ENCODE assay signal across 12 cellular contexts in the genomic region with DNA sequence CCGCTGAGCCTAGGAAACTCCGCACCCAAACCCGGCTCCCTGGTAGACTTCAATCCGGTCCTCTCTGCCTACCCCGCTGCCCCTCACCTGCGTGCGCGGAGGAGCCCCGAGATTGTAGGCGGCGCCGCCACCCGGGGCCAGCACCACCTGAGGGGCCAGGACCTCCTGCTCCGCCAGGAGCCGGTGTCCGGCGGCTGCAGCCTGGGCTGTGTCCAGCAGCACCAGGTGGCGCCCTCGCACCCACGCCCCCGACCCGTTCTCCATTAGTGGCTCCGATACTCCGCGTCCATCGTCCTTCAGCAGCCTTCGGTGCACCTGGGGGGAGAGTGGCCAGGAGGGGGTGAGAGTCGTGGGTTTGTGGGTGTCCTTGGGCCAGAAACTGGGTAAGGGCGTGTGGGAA. TPM values are rescaled to one million over a fixed set of nuclear protein-coding genes. Genes with fewer than 3 reads are reported as not detected.
A peak's percentile ranks its signal among the peaks of the same experiment; 100 is the strongest.
DNase-seq lines count a peak whose midpoint lies in the region; ATAC-seq and TF ChIP-seq lines count a peak whose summit lies in the region.
"Had no signal": no experiment of that assay in that cellular context is flagged by ENCODE, and none has a peak within 500 bp of the region (broad histone marks: within the 10 kb centered on the region; RNA-seq: fewer than 3 reads in every experiment).

No MANE protein-coding gene starts in this region.

- H3K9me3 ChIP-seq in Panc1 (ENCODE audit: control insufficient read depth, insufficient read depth, low read depth, low read length) = no peaks in the 10 kb centered on the region
- H3K9me3 ChIP-seq: BLaER1 had no signal

- TF ChIP-seq CTCF in AG09309 (IDR thresholded peaks at IDR 0.05; ENCODE audit: control insufficient read depth, insufficient read depth, low read depth, low read length, missing control alignments) (peak; percentile 7), Panc1 (IDR thresholded peaks at IDR 0.05) (peak; percentile 44; the same call in 1 of the 2 replicates), fibroblast of villous mesenchyme (IDR thresholded peaks at IDR 0.05; ENCODE audit: insufficient read depth, low read depth, low read length) (peak; percentile 31), omental fat pad (IDR thresholded peaks at IDR 0.05) (no peak)

- intact Hi-C loops in Panc1 (cut with micrococcal nuclease; ENCODE audit: unreplicated experiment) = loop anchor here (5.0 kb wide), 1 partner anchor 96 kb away; a partner anchor contains a TSS

- H3K27ac ChIP-seq in Panc1 (ENCODE audit: low read length) = no peak overlapping the region
- H3K27ac ChIP-seq: BLaER1 had no signal

- no peaks in the 10 kb centered on the region for H3K4me1 ChIP-seq in Panc1 (ENCODE audit: control insufficient read depth, insufficient read depth, low read length)

- no TSS peak for BruUV-seq in Panc1 (replicated peaks; lab: Mats Ljungman, UMichigan)

- H3K27me3 ChIP-seq in Panc1 (ENCODE audit: control insufficient read depth, insufficient read depth, low read length) = no peaks in the 10 kb centered on the region
- H3K27me3 ChIP-seq: BLaER1 had no signal

- ATAC-seq in Panc1 (peak; percentile 8; the same call in 1 of the 2 replicates), omental fat pad (ENCODE audit: low FRiP score) (peak; percentile 52), GM19023 (IDR thresholded peaks at IDR 0.05; ENCODE audit: unreplicated experiment) (no peak)
- ATAC-seq in stimulated activated naive CD8-positive, alpha-beta T cell treated with anti-CD3 and anti-CD28 coated beads, Interleukin-15, Interleukin-2, amounts not matched to agents 100 U/mL and 50 U/mL, for 24 hours = no peak

- in situ Hi-C loops in Panc1 (cut with HindIII; ENCODE audit: low pct_unique_long_range_greater_than_20kb, low sequenced_read_pairs) = no loop called here

- DNase-seq in AG09309 (ENCODE audit: low read depth) = no peak
- no peak for DNase-seq in Panc1 (ENCODE audit: low read depth, low spot score)
- DNase-seq in fibroblast of villous mesenchyme (ENCODE audit: low read depth) = no peak
- DNase-seq in omental fat pad (ENCODE audit: low spot score) = no peak
- no peak for DNase-seq in NCI-H1930 (lab: John Stamatoyannopoulos, UW)
- no peak for DNase-seq in NCI-H226
- DNase-seq in stimulated activated naive CD8-positive, alpha-beta T cell treated with anti-CD3 and anti-CD28 coated beads, Interleukin-15, Interleukin-2, amounts not matched to agents 100 U/mL and 50 U/mL, for 24 hours = no peak
- DNase-seq: amniotic stem cell, kidney glomerular epithelial cell, RPMI8226 had no signal

- H3K4me3 ChIP-seq in AG09309 (ENCODE audit: control insufficient read depth, low read depth, low read length) (no peak overlapping the region), Panc1 (ENCODE audit: low read depth in 2 of 2, low read length in 2 of 2) (no peak overlapping the region), fibroblast of villous mesenchyme (ENCODE audit: low read depth, low read length) (peak overlapping the region; percentile 30)
- H3K4me3 ChIP-seq: BLaER1 had no signal

- CTCF ChIA-PET in Panc1 (lab: Charles Lee) = no interaction called here

- POLR2A ChIA-PET in Panc1 (lab: Charles Lee) = no interaction called here

- H3K36me3 ChIP-seq in Panc1 (ENCODE audit: control insufficient read depth, insufficient read depth, low read length) = no peaks in the 10 kb centered on the region

RNA-seq across cellular contexts. Expression of a gene that starts 18.5 kb away (rescaled TPM):
- total RNA-seq in Panc1 (2021; ENCODE audit: unreplicated experiment) = 43.0 TPM
- polyA plus RNA-seq in Panc1 (2012; ENCODE audit: insufficient read length) = 28.9 TPM
- 22.9 and 25.8 TPM in 2 replicates for total RNA-seq in fibroblast of villous mesenchyme
- 100 to 1,000 TPM in 1 of 4 donors, 10 to 100 TPM in 3; 63.8 to 104 (median 74.6) TPM for total RNA-seq in omental fat pad

RNA-seq across cellular contexts. Expression of a gene that starts 18.5 kb away (rescaled TPM):
- total RNA-seq in Panc1 (2021; ENCODE audit: unreplicated experiment) = 10.8 TPM
- polyA plus RNA-seq in Panc1 (2012; ENCODE audit: insufficient read length) = 28.4 TPM
- total RNA-seq in fibroblast of villous mesenchyme = 6.8 and 7.3 TPM in 2 replicates
- total RNA-seq in omental fat pad = 10 to 100 TPM in 1 of 4 donors, 1 to 10 TPM in 3; 7.1 to 10.2 (median 8.5) TPM

RNA-seq across cellular contexts. Expression of a gene that starts 33.6 kb away (rescaled TPM):
- 76.9 TPM for total RNA-seq in Panc1 (2021; ENCODE audit: unreplicated experiment)
- polyA plus RNA-seq in Panc1 (2012; ENCODE audit: insufficient read length) = 105 TPM
- total RNA-seq in fibroblast of villous mesenchyme = 45.7 and 50.1 TPM in 2 replicates
- 100 to 1,000 TPM in 1 of 4 donors, 10 to 100 TPM in 3; 68.5 to 119 (median 80.9) TPM for total RNA-seq in omental fat pad

RNA-seq across cellular contexts. Expression of a gene that starts 37.4 kb away (rescaled TPM):
- total RNA-seq in Panc1 (2021; ENCODE audit: unreplicated experiment) (19.0 TPM), fibroblast of villous mesenchyme (17.4 and 20.3 TPM in 2 replicates), omental fat pad (10 to 100 TPM; 12.9 to 23.3 (median 16.3) TPM)
- 8.8 TPM for polyA plus RNA-seq in Panc1 (2012; ENCODE audit: insufficient read length)

RNA-seq across cellular contexts. Expression of a gene that starts 37.5 kb away (rescaled TPM):
- 7.0 TPM for total RNA-seq in Panc1 (2021; ENCODE audit: unreplicated experiment)
- 1.8 TPM for polyA plus RNA-seq in Panc1 (2012; ENCODE audit: insufficient read length)
- 5.2 and 7.8 TPM in 2 replicates for total RNA-seq in fibroblast of villous mesenchyme
- 1 to 10 TPM; 3.6 to 6.3 (median 4.7) TPM for total RNA-seq in omental fat pad

Comparison
In these comparisons a context has a peak if more than half of its experiments do, and no peak if none do; other contexts are left out.
1. CTCF ChIP-seq: peak in AG09309 (single experiment), Panc1 (single experiment) and fibroblast of villous mesenchyme (single experiment); none in omental fat pad (0 of 3).
2. ATAC-seq: peak in Panc1 (single experiment) and omental fat pad (single experiment); none in GM19023 (single experiment) and stimulated activated naive CD8-positive, alpha-beta T cell treated with anti-CD3 and anti-CD28 coated beads, Interleukin-15, Interleukin-2, amounts not matched to agents 100 U/mL and 50 U/mL, for 24 hours (single experiment).